Comparison of ENCODE assay signal across 1 cellular context in genomic region chr11:70202898-70203748, GRCh38.
A peak's percentile ranks its signal among the peaks of the same experiment; 100 is the strongest.
TF ChIP-seq lines count a peak whose summit lies in the region.

Gene FADD (plus strand): TSS chr11:70203296. CDS start chr11:70203460, 164 bp downstream.

TF ChIP-seq in WTC11, 78 proteins besides CTCF, POLR2A, EP300 and RAD21 (continued from another document):
- no peak for TF ChIP-seq ZNF512 (CRISPR knock-in tag; IDR thresholded peaks at IDR 0.05; ENCODE audit: borderline replicate concordance)
- no peak for TF ChIP-seq HMGA2 (CRISPR knock-in tag; IDR thresholded peaks at IDR 0.05)
- TF ChIP-seq E2F5 (CRISPR knock-in tag; IDR thresholded peaks at IDR 0.05): 0 out of 2 replicates have a peak, but pooled peaks have one; percentile 28
- peak; percentile 58; the same call in 1 of the 2 replicates for TF ChIP-seq FOXK1 (CRISPR knock-in tag; IDR thresholded peaks at IDR 0.05)
- TF ChIP-seq RELA (CRISPR knock-in tag; IDR thresholded peaks at IDR 0.05; ENCODE audit: borderline replicate concordance): 0 out of 2 replicates have a peak, but pooled peaks have one; percentile 62
- TF ChIP-seq SMAD4 (CRISPR knock-in tag; IDR thresholded peaks at IDR 0.05): no peak; the same call in 1 of the 2 replicates
- no peak for TF ChIP-seq IRF1 (CRISPR knock-in tag; IDR thresholded peaks at IDR 0.05)
- no peak for TF ChIP-seq ATF2 (CRISPR knock-in tag; IDR thresholded peaks at IDR 0.05; ENCODE audit: borderline replicate concordance, low read depth)
- TF ChIP-seq FOXJ3 (CRISPR knock-in tag; IDR thresholded peaks at IDR 0.05; ENCODE audit: borderline replicate concordance): no peak
- no peak for TF ChIP-seq JUN (CRISPR knock-in tag; IDR thresholded peaks at IDR 0.05)
- TF ChIP-seq, protein P1, sequence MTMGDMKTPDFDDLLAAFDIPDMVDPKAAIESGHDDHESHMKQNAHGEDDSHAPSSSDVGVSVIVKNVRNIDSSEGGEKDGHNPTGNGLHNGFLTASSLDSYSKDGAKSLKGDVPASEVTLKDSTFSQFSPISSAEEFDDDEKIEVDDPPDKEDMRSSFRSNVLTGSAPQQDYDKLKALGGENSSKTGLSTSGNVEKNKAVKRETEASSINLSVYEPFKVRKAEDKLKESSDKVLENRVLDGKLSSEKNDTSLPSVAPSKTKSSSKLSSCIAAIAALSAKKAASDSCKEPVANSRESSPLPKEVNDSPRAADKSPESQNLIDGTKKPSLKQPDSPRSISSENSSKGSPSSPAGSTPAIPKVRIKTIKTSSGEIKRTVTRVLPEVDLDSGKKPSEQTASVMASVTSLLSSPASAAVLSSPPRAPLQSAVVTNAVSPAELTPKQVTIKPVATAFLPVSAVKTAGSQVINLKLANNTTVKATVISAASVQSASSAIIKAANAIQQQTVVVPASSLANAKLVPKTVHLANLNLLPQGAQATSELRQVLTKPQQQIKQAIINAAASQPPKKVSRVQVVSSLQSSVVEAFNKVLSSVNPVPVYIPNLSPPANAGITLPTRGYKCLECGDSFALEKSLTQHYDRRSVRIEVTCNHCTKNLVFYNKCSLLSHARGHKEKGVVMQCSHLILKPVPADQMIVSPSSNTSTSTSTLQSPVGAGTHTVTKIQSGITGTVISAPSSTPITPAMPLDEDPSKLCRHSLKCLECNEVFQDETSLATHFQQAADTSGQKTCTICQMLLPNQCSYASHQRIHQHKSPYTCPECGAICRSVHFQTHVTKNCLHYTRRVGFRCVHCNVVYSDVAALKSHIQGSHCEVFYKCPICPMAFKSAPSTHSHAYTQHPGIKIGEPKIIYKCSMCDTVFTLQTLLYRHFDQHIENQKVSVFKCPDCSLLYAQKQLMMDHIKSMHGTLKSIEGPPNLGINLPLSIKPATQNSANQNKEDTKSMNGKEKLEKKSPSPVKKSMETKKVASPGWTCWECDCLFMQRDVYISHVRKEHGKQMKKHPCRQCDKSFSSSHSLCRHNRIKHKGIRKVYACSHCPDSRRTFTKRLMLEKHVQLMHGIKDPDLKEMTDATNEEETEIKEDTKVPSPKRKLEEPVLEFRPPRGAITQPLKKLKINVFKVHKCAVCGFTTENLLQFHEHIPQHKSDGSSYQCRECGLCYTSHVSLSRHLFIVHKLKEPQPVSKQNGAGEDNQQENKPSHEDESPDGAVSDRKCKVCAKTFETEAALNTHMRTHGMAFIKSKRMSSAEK (CRISPR knock-in tag; IDR thresholded peaks at IDR 0.05; ENCODE audit: borderline replicate concordance): no peak
- TF ChIP-seq, protein P2, sequence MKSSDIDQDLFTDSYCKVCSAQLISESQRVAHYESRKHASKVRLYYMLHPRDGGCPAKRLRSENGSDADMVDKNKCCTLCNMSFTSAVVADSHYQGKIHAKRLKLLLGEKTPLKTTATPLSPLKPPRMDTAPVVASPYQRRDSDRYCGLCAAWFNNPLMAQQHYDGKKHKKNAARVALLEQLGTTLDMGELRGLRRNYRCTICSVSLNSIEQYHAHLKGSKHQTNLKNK (CRISPR knock-in tag; IDR thresholded peaks at IDR 0.05): no peak
- TF ChIP-seq ZBTB43 (CRISPR knock-in tag; IDR thresholded peaks at IDR 0.05): no peak
- no peak for TF ChIP-seq EMX1 (CRISPR knock-in tag; IDR thresholded peaks at IDR 0.05)
- peak; percentile 54 for TF ChIP-seq GABPB1 (CRISPR knock-in tag; IDR thresholded peaks at IDR 0.05)
- TF ChIP-seq, protein P3, sequence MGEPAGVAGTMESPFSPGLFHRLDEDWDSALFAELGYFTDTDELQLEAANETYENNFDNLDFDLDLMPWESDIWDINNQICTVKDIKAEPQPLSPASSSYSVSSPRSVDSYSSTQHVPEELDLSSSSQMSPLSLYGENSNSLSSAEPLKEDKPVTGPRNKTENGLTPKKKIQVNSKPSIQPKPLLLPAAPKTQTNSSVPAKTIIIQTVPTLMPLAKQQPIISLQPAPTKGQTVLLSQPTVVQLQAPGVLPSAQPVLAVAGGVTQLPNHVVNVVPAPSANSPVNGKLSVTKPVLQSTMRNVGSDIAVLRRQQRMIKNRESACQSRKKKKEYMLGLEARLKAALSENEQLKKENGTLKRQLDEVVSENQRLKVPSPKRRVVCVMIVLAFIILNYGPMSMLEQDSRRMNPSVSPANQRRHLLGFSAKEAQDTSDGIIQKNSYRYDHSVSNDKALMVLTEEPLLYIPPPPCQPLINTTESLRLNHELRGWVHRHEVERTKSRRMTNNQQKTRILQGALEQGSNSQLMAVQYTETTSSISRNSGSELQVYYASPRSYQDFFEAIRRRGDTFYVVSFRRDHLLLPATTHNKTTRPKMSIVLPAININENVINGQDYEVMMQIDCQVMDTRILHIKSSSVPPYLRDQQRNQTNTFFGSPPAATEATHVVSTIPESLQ (CRISPR knock-in tag; IDR thresholded peaks at IDR 0.05): no peak
- peak; percentile 76; the same call in 1 of the 2 replicates for TF ChIP-seq ZNF281 (CRISPR knock-in tag; IDR thresholded peaks at IDR 0.05)
- TF ChIP-seq TEAD1 (CRISPR knock-in tag; IDR thresholded peaks at IDR 0.05): peak; percentile 12; the same call in 1 of the 2 replicates
- TF ChIP-seq PRRX2 (CRISPR knock-in tag; IDR thresholded peaks at IDR 0.05): no peak
- TF ChIP-seq MLX (CRISPR knock-in tag; IDR thresholded peaks at IDR 0.05): peak; percentile 32; the same call in 1 of the 2 replicates
- TF ChIP-seq, protein P4, sequence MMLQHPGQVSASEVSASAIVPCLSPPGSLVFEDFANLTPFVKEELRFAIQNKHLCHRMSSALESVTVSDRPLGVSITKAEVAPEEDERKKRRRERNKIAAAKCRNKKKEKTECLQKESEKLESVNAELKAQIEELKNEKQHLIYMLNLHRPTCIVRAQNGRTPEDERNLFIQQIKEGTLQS (CRISPR knock-in tag; conservative IDR thresholded peaks at IDR 0.05): no peak
- TF ChIP-seq ZNF138 (CRISPR knock-in tag; conservative IDR thresholded peaks at IDR 0.05): no peak
- TF ChIP-seq OVOL2 (CRISPR knock-in tag; IDR thresholded peaks at IDR 0.05; ENCODE audit: borderline replicate concordance): no peak
- TF ChIP-seq ZNF263 (CRISPR knock-in tag; IDR thresholded peaks at IDR 0.05; ENCODE audit: low read depth): no peak
- TF ChIP-seq SOX15 (CRISPR knock-in tag; IDR thresholded peaks at IDR 0.05): no peak
- TF ChIP-seq KAT7 (CRISPR knock-in tag; IDR thresholded peaks at IDR 0.05; ENCODE audit: borderline replicate concordance): peak; percentile 78; the same call in 1 of the 2 replicates
- TF ChIP-seq FOXP4 (CRISPR knock-in tag; IDR thresholded peaks at IDR 0.05): peak; percentile 44; the same call in 1 of the 2 replicates
- TF ChIP-seq NR2C2 (CRISPR knock-in tag; IDR thresholded peaks at IDR 0.05): peak; percentile 57; the same call in 1 of the 2 replicates
- TF ChIP-seq GRHL2 (CRISPR knock-in tag; IDR thresholded peaks at IDR 0.05; ENCODE audit: insufficient replicate concordance, severe bottlenecking): no peak
- peak; percentile 78; the same call in 1 of the 2 replicates for TF ChIP-seq ETV6 (CRISPR knock-in tag; IDR thresholded peaks at IDR 0.05)
